1 cellular context compared by ENCODE assay signal in the genomic region with DNA sequence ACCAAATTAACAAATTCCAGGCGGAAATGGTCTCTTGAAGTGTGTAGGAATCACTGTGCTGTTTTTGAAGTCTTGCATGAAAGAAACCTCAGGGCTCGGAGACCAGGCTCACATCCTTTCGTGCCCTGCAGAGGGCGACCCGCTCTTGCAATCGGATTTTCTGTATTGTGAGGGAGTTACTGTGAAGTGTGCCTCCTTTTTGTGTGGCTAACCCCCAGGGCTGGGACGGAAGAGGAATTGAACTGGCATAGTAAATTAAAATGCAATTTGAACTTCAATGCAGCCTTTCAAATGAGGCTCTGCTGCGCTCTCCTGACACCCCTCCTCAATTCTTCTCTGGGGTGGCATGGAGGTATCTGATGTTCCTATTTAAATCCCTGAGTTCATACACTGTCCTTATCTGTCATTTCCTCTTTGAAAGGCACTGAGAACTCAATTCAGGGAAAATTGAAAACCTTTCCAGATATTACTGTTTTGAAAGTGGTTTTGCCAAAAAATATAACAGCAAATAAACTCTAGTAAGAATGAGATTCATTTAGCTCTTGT.
A peak's percentile ranks its signal among the peaks of the same experiment; 100 is the strongest.
TF ChIP-seq lines count a peak whose summit lies in the region.

No MANE protein-coding gene starts in this region.

TF ChIP-seq in HepG2, 621 proteins besides CTCF, POLR2A, EP300 and RAD21 (continued from another document):
- TF ChIP-seq, protein P1, sequence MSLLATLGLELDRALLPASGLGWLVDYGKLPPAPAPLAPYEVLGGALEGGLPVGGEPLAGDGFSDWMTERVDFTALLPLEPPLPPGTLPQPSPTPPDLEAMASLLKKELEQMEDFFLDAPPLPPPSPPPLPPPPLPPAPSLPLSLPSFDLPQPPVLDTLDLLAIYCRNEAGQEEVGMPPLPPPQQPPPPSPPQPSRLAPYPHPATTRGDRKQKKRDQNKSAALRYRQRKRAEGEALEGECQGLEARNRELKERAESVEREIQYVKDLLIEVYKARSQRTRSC (CRISPR knock-in tag; IDR thresholded peaks at IDR 0.05; ENCODE audit: low read depth): no peak
- TF ChIP-seq SRY (CRISPR knock-in tag; IDR thresholded peaks at IDR 0.05) (no peak), HNRNPH1 (optimal IDR thresholded peaks at IDR 0.05; ENCODE audit: low read depth, low read length) (no peak), NR2F2 (IDR thresholded peaks at IDR 0.05; ENCODE audit: borderline replicate concordance, low read depth) (no peak), ZNF557 (CRISPR knock-in tag; IDR thresholded peaks at IDR 0.05) (no peak), CAMTA2 (CRISPR knock-in tag; IDR thresholded peaks at IDR 0.05; ENCODE audit: borderline replicate concordance) (no peak), HNF4A (CRISPR knock-in tag; IDR thresholded peaks at IDR 0.05) (no peak), SMC3 (IDR thresholded peaks at IDR 0.05; ENCODE audit: low read length) (peak; percentile 60), PLRG1 (conservative IDR thresholded peaks at IDR 0.05) (no peak), TEAD3 (CRISPR knock-in tag; optimal IDR thresholded peaks at IDR 0.05; ENCODE audit: borderline replicate concordance) (peak; percentile 18), ZNF530 (CRISPR knock-in tag; IDR thresholded peaks at IDR 0.05; ENCODE audit: low read depth) (no peak), STAG1 (CRISPR knock-in tag; IDR thresholded peaks at IDR 0.05) (peak; percentile 76), KLF12 (CRISPR knock-in tag; IDR thresholded peaks at IDR 0.05; ENCODE audit: borderline replicate concordance) (no peak), THYN1 (CRISPR knock-in tag; IDR thresholded peaks at IDR 0.05; ENCODE audit: borderline replicate concordance, low read depth) (no peak), SALL2 (CRISPR knock-in tag; IDR thresholded peaks at IDR 0.05) (no peak), ZNF251 (CRISPR knock-in tag; IDR thresholded peaks at IDR 0.05) (no peak), ZNF674 (CRISPR knock-in tag; IDR thresholded peaks at IDR 0.05; ENCODE audit: low read depth) (no peak), ETV5 (CRISPR knock-in tag; IDR thresholded peaks at IDR 0.05; ENCODE audit: borderline replicate concordance) (no peak), HDAC2 (CRISPR knock-in tag; IDR thresholded peaks at IDR 0.05) (no peak)
- TF ChIP-seq, protein P2, sequence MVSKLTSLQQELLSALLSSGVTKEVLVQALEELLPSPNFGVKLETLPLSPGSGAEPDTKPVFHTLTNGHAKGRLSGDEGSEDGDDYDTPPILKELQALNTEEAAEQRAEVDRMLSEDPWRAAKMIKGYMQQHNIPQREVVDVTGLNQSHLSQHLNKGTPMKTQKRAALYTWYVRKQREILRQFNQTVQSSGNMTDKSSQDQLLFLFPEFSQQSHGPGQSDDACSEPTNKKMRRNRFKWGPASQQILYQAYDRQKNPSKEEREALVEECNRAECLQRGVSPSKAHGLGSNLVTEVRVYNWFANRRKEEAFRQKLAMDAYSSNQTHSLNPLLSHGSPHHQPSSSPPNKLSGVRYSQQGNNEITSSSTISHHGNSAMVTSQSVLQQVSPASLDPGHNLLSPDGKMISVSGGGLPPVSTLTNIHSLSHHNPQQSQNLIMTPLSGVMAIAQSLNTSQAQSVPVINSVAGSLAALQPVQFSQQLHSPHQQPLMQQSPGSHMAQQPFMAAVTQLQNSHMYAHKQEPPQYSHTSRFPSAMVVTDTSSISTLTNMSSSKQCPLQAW (CRISPR knock-in tag; IDR thresholded peaks at IDR 0.05): no peak
- TF ChIP-seq, protein P3, sequence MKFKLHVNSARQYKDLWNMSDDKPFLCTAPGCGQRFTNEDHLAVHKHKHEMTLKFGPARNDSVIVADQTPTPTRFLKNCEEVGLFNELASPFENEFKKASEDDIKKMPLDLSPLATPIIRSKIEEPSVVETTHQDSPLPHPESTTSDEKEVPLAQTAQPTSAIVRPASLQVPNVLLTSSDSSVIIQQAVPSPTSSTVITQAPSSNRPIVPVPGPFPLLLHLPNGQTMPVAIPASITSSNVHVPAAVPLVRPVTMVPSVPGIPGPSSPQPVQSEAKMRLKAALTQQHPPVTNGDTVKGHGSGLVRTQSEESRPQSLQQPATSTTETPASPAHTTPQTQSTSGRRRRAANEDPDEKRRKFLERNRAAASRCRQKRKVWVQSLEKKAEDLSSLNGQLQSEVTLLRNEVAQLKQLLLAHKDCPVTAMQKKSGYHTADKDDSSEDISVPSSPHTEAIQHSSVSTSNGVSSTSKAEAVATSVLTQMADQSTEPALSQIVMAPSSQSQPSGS (CRISPR knock-in tag; IDR thresholded peaks at IDR 0.05): no peak
- TF ChIP-seq, protein P4, sequence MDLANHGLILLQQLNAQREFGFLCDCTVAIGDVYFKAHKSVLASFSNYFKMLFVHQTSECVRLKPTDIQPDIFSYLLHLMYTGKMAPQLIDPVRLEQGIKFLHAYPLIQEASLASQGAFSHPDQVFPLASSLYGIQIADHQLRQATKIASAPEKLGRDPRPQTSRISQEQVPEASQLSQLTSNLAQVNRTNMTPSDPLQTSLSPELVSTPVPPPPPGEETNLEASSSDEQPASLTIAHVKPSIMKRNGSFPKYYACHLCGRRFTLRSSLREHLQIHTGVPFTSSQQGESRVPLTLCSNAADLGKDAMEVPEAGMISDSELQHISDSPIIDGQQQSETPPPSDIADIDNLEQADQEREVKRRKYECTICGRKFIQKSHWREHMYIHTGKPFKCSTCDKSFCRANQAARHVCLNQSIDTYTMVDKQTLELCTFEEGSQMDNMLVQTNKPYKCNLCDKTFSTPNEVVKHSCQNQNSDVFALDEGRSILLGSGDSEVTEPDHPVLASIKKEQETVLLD (CRISPR knock-in tag; IDR thresholded peaks at IDR 0.05; ENCODE audit: low read depth): no peak
- TF ChIP-seq, protein P5, sequence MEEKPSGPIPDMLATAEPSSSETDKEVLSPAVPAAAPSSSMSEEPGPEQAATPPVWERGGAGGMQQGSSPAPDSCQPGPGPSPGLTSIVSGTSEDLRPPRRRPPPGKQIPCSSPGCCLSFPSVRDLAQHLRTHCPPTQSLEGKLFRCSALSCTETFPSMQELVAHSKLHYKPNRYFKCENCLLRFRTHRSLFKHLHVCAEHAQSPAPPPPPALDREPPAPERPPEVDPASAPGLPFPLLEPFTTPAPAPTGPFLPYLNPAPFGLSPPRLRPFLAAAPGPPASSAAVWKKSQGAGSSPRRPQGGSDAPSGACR (CRISPR knock-in tag; IDR thresholded peaks at IDR 0.05): no peak
